8 cellular contexts compared by ENCODE assay signal in genomic region chr3:38004415-38005075, GRCh38. TPM values are rescaled to one million over a fixed set of nuclear protein-coding genes. Genes with fewer than 3 reads are reported as not detected.
DNase-seq lines count a peak whose midpoint lies in the region; ATAC-seq and TF ChIP-seq lines count a peak whose summit lies in the region.

No MANE protein-coding gene starts in this region.

- H2AFZ ChIP-seq in OCI-LY3 (ENCODE audit: low read depth, low read length) = no peak overlapping the region

- TF ChIP-seq CTCF in OCI-LY3 (IDR thresholded peaks at IDR 0.05; ENCODE audit: low read depth, low read length) = peak; percentile 84
- TF ChIP-seq CTCF in foreskin fibroblast (IDR thresholded peaks at IDR 0.05; ENCODE audit: low read depth, low read length) = peak; percentile 82
- peak; percentile 50 for TF ChIP-seq CTCF in neutrophil (IDR thresholded peaks at IDR 0.05)

- H3K4me1 ChIP-seq in OCI-LY3 (ENCODE audit: low read length) (no peaks in the 10 kb centered on the region), neutrophil (ENCODE audit: control insufficient read depth in 1 of 2, insufficient read depth in 1 of 2, low read depth in 1 of 2, low read length in 1 of 2) (peaks cover 13 to 14% of the 10 kb centered on the region in 2 experiments), aorta (ENCODE audit: control insufficient read depth in 1 of 2, insufficient read depth in 2 of 2, low read length in 2 of 2) (no peaks in the 10 kb centered on the region)

- H3K9ac ChIP-seq in OCI-LY3 (ENCODE audit: low read length) = no peak overlapping the region

- no peaks in the 10 kb centered on the region for H3K27me3 ChIP-seq in OCI-LY3 (ENCODE audit: low read depth, low read length)
- no peaks in the 10 kb centered on the region for H3K27me3 ChIP-seq in neutrophil
- H3K27me3 ChIP-seq in aorta (ENCODE audit: control insufficient read depth in 1 of 2, insufficient read depth in 2 of 2, low read length in 1 of 2) = no peaks in the 10 kb centered on the region

- H3K79me2 ChIP-seq in OCI-LY3 (ENCODE audit: low read length) = no peaks in the 10 kb centered on the region

- 58 to 65% methylated on average over 14 of the region's 14 CpGs for whole genome bisulfite sequencing in aorta, 2 donors

- H3K4me2 ChIP-seq in OCI-LY3 (ENCODE audit: low read length) = no peak overlapping the region

- DNase-seq in NCI-H2171 treated with DMSO at 0.1 percent for 48 hours (lab: John Stamatoyannopoulos, UW) (peak; percentile 19), NCI-H2171 (lab: John Stamatoyannopoulos, UW) (no peak), foreskin fibroblast (peak; percentile 62 to 83), aorta (peak; percentile 83 to 89)
- DNase-seq in activated effector memory CD4-positive, alpha-beta T cell treated with Interleukin-2 at 50 U/mL for 16 hours = peak; percentile 48

- H3K4me3 ChIP-seq in OCI-LY3 (ENCODE audit: low read length) (no peak overlapping the region), foreskin fibroblast (ENCODE audit: low read depth in 1 of 2, low read length in 2 of 2) (no peak overlapping the region), neutrophil (ENCODE audit: low read depth in 1 of 2, low read length in 1 of 2) (no peak overlapping the region), aorta (ENCODE audit: low read length in 2 of 2) (no peak overlapping the region)

- no peak overlapping the region for H3K27ac ChIP-seq in OCI-LY3 (ENCODE audit: low read length)
- H3K27ac ChIP-seq in neutrophil = peak overlapping the region; percentile 52
- no peak overlapping the region for H3K27ac ChIP-seq in aorta (ENCODE audit: low read depth in 1 of 2, low read length in 2 of 2)

- peak; percentile 54 for ATAC-seq in HG03095 (IDR thresholded peaks at IDR 0.05; ENCODE audit: unreplicated experiment)
- ATAC-seq in aorta (ENCODE audit: low FRiP score) = peak; percentile 76

- H4K20me1 ChIP-seq in OCI-LY3 (ENCODE audit: insufficient read depth, low read length) = no peaks in the 10 kb centered on the region

- no peaks in the 10 kb centered on the region for H3K9me3 ChIP-seq in OCI-LY3 (ENCODE audit: insufficient read depth, low read length)
- H3K9me3 ChIP-seq in neutrophil = no peaks in the 10 kb centered on the region
- H3K9me3 ChIP-seq in aorta (ENCODE audit: control insufficient read depth, low read length) = no peaks in the 10 kb centered on the region

- H3K36me3 ChIP-seq in OCI-LY3 (replicated peaks; ENCODE audit: low read depth, low read length) (peaks cover 11% of the 10 kb centered on the region), neutrophil (peaks cover 42% of the 10 kb centered on the region), aorta (ENCODE audit: control insufficient read depth in 1 of 2, insufficient read depth in 2 of 2, low read length in 1 of 2) (no peaks in the 10 kb centered on the region)

- intact Hi-C loops in aorta (cut with DNase I) = no loop called here

RNA-seq across cellular contexts. Expression of gene VILL, which starts 14.0 kb away (rescaled TPM):
- 10 to 100 TPM in 1 of 2 donors, 1 to 10 TPM in 1; 3.9 to 10.9 TPM for total RNA-seq in aorta
- 10 to 100 TPM; 15.4 to 37.1 TPM for polyA plus RNA-seq in aorta

RNA-seq across cellular contexts. Expression of gene PLCD1, which starts 24.9 kb away (rescaled TPM):
- 10 to 100 TPM; 37.1 to 53.8 TPM for total RNA-seq in aorta
- polyA plus RNA-seq in aorta = 10 to 100 TPM; 30.8 to 59.7 TPM

RNA-seq across cellular contexts. Expression of gene DLEC1, which starts 34.5 kb away (rescaled TPM):
- under 1 TPM; 0.26 to 0.69 TPM for total RNA-seq in aorta
- polyA plus RNA-seq in aorta = under 1 TPM; 0.25 to 0.59 TPM
